8 cellular contexts compared by ENCODE assay signal in the genomic region with DNA sequence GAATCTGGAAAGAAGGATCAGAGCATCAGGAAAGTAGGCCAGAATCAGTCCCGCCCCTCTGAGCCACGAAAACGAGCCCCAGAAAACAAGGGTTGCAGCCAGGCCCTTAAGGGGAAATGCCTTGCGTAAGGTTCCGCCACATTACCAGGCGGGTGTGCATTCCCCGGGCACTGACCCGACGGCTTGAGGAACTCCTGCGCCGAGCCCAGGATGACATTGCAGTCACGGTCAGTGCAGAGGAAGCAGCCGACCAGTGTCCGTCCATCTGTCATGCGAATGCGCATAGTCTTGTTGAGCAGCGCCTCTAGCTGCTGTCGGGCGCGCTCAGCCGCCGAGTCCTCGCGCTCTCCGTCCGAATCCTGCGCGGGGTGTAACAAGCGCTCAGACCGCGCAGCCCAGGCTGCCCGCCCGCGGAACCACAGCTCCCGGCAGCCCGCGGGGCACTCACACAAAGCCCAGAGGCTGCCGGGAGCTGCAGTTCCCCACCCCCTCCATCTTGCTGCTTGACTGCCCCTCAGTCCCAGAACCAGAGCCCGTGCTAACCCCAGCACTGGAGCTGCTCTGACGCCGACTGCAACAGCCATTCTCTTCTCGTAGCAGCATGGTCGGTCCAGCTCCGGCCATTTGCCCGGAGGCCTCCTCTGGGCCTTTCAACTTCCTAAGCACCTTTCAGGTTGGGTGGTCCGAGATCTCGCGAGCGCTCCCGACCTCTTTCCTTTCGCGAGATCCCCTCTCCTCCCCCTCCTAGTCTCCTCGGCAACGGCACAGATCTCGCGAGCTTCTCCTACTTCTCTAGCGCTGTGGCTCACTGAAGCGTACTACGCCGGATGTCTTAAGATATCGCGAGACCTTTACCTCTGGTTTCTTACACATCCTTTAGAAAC. TPM values are rescaled to one million over a fixed set of nuclear protein-coding genes. Genes with fewer than 3 reads are reported as not detected.
DNase-seq lines count a peak whose midpoint lies in the region; ATAC-seq and TF ChIP-seq lines count a peak whose summit lies in the region.

A gene with protein sequence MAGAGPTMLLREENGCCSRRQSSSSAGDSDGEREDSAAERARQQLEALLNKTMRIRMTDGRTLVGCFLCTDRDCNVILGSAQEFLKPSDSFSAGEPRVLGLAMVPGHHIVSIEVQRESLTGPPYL (minus strand): TSS at position 720 of the 884 bp plus-strand sequence. CDS start 96 bp downstream, at position 624.

- H3K27me3 ChIP-seq in esophagus (ENCODE audit: control insufficient read depth in 1 of 2, insufficient read depth in 2 of 2, low read length in 2 of 2) (no peaks in the 10 kb centered on the region), muscle layer of colon (ENCODE audit: control insufficient read depth in 1 of 2, insufficient read depth in 2 of 2, low read length in 2 of 2) (no peaks in the 10 kb centered on the region)

- DNase-seq in DMS53 (lab: John Stamatoyannopoulos, UW) (peak; percentile 100), OCI-M2 (lab: John Stamatoyannopoulos, UW; ENCODE audit: unreplicated experiment) (peak; percentile 93), activated T-cell treated with anti-CD3 and anti-CD28 coated beads for 48 hours (ENCODE audit: low read depth) (peak; percentile 87)
- DNase-seq in stimulated activated CD8-positive, alpha-beta memory T cell treated with anti-CD3 and anti-CD28 coated beads, Interleukin-7, amount 100 ng/mL, for 24 hours (ENCODE audit: low read depth): peak; percentile 86

- TF ChIP-seq RAD21 in Ishikawa (IDR thresholded peaks at IDR 0.05; ENCODE audit: low read depth): peak; percentile 29; the same call in 1 of the 2 replicates

- H3K27ac ChIP-seq in esophagus (ENCODE audit: low read depth in 2 of 2, low read length in 1 of 2) (peak within 1 kb of the TSS; percentile 92 to 98), muscle layer of colon (ENCODE audit: low read depth, low read length) (peak within 1 kb of the TSS; percentile 89)

- ATAC-seq in GM21576 (IDR thresholded peaks at IDR 0.05; ENCODE audit: unreplicated experiment): peak; percentile 62

- peak within 1 kb of the TSS; percentile 75 for H3K9ac ChIP-seq in muscle layer of colon (ENCODE audit: low read length)

- peak within 1 kb of the TSS; percentile 56 to 82 for H3K4me3 ChIP-seq in esophagus (ENCODE audit: low read depth in 1 of 2, low read length in 2 of 2)
- H3K4me3 ChIP-seq in muscle layer of colon (ENCODE audit: low read depth in 1 of 2, low read length in 2 of 2): peak within 1 kb of the TSS; percentile 56 to 80

- H3K36me3 ChIP-seq in esophagus (ENCODE audit: control insufficient read depth in 2 of 2, insufficient read depth in 2 of 2, low read length in 1 of 2) (peaks cover 0 to 12% of the 10 kb centered on the region in 2 donors), muscle layer of colon (ENCODE audit: insufficient read depth, low read length) (peaks cover 11% of the 10 kb centered on the region)

- 0% methylated on average over 59 to 62 of the region's 62 CpGs for WGBS in esophagus, 2 donors

- no peak for TF ChIP-seq EP300 in Ishikawa (IDR thresholded peaks at IDR 0.05; ENCODE audit: borderline replicate concordance)

- H3K4me1 ChIP-seq in esophagus (ENCODE audit: control insufficient read depth in 2 of 2, insufficient read depth in 2 of 2, low read length in 1 of 2) (peaks cover 6 to 23% of the 10 kb centered on the region in 2 donors), muscle layer of colon (ENCODE audit: insufficient read depth, low read length) (peaks cover 31% of the 10 kb centered on the region)

- H3K9me3 ChIP-seq in esophagus (ENCODE audit: control insufficient read depth in 2 of 2, insufficient read depth in 1 of 2, low read depth in 1 of 2, low read length in 1 of 2) (no peaks in the 10 kb centered on the region), muscle layer of colon (ENCODE audit: low read length) (no peaks in the 10 kb centered on the region)

TF ChIP-seq in Ishikawa, 13 proteins besides CTCF, POLR2A, EP300 and RAD21:
- TF ChIP-seq NFIC (IDR thresholded peaks at IDR 0.05): no peak
- peak; percentile 84 for TF ChIP-seq YY1 (IDR thresholded peaks at IDR 0.05; ENCODE audit: low read depth)
- TF ChIP-seq CREB1 (IDR thresholded peaks at IDR 0.05; ENCODE audit: low read depth): no peak
- TF ChIP-seq, protein P1, sequence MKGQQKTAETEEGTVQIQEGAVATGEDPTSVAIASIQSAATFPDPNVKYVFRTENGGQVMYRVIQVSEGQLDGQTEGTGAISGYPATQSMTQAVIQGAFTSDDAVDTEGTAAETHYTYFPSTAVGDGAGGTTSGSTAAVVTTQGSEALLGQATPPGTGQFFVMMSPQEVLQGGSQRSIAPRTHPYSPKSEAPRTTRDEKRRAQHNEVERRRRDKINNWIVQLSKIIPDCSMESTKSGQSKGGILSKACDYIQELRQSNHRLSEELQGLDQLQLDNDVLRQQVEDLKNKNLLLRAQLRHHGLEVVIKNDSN (IDR thresholded peaks at IDR 0.05): no peak
- TF ChIP-seq CEBPB (IDR thresholded peaks at IDR 0.05): no peak; the same call in 1 of the 2 replicates
- peak; percentile 23 for TF ChIP-seq TCF12 (IDR thresholded peaks at IDR 0.05; ENCODE audit: low read depth)
- TF ChIP-seq ZBTB7A (IDR thresholded peaks at IDR 0.05; ENCODE audit: low read depth): no peak
- TF ChIP-seq TAF1 (IDR thresholded peaks at IDR 0.05; ENCODE audit: low read depth): peak; percentile 63
- TF ChIP-seq, protein P2, sequence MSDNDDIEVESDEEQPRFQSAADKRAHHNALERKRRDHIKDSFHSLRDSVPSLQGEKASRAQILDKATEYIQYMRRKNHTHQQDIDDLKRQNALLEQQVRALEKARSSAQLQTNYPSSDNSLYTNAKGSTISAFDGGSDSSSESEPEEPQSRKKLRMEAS (IDR thresholded peaks at IDR 0.05): peak; percentile 73
- no peak for TF ChIP-seq EGR1 (IDR thresholded peaks at IDR 0.05)
- TF ChIP-seq, protein P3, sequence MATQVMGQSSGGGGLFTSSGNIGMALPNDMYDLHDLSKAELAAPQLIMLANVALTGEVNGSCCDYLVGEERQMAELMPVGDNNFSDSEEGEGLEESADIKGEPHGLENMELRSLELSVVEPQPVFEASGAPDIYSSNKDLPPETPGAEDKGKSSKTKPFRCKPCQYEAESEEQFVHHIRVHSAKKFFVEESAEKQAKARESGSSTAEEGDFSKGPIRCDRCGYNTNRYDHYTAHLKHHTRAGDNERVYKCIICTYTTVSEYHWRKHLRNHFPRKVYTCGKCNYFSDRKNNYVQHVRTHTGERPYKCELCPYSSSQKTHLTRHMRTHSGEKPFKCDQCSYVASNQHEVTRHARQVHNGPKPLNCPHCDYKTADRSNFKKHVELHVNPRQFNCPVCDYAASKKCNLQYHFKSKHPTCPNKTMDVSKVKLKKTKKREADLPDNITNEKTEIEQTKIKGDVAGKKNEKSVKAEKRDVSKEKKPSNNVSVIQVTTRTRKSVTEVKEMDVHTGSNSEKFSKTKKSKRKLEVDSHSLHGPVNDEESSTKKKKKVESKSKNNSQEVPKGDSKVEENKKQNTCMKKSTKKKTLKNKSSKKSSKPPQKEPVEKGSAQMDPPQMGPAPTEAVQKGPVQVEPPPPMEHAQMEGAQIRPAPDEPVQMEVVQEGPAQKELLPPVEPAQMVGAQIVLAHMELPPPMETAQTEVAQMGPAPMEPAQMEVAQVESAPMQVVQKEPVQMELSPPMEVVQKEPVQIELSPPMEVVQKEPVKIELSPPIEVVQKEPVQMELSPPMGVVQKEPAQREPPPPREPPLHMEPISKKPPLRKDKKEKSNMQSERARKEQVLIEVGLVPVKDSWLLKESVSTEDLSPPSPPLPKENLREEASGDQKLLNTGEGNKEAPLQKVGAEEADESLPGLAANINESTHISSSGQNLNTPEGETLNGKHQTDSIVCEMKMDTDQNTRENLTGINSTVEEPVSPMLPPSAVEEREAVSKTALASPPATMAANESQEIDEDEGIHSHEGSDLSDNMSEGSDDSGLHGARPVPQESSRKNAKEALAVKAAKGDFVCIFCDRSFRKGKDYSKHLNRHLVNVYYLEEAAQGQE (IDR thresholded peaks at IDR 0.05; ENCODE audit: low read depth): no peak
- TF ChIP-seq TEAD4 (IDR thresholded peaks at IDR 0.05): no peak
- peak; percentile 16; the same call in 1 of the 2 replicates for TF ChIP-seq FOXM1 (IDR thresholded peaks at IDR 0.05; ENCODE audit: borderline replicate concordance, low read depth)

RNA-seq across cellular contexts. Expression of the gene that starts here (rescaled TPM):
- 100 to 1,000 TPM; 108 to 122 TPM for polyA plus RNA-seq in esophagus

Comparison
In these comparisons a context has a peak if more than half of its experiments do, and no peak if none do; other contexts are left out.
1. Peak in every context shown above with its lines: DNase-seq, ATAC-seq, H3K4me3 ChIP-seq and H3K27ac ChIP-seq.